1 cellular context compared by ENCODE assay signal in genomic region chr2:88350262-88350640, GRCh38.
TF ChIP-seq lines count a peak whose summit lies in the region.

No MANE protein-coding gene starts in this region.

TF ChIP-seq in GM23338, 12 proteins besides CTCF, POLR2A, EP300 and RAD21 (continued from another document):
- TF ChIP-seq ZNF462 (CRISPR knock-in tag; IDR thresholded peaks at IDR 0.05) = no peak
- no peak for TF ChIP-seq EZH2 (IDR thresholded peaks at IDR 0.05; ENCODE audit: low read depth, unreplicated experiment)
- no peak for TF ChIP-seq CREB1 (CRISPR knock-in tag; IDR thresholded peaks at IDR 0.05; ENCODE audit: low read depth)
- TF ChIP-seq NANOG (IDR thresholded peaks at IDR 0.05; ENCODE audit: borderline replicate concordance) = no peak
- no peak for TF ChIP-seq STAT1 (IDR thresholded peaks at IDR 0.05; ENCODE audit: unreplicated experiment)
- TF ChIP-seq ZNF114 (CRISPR knock-in tag; IDR thresholded peaks at IDR 0.05) = no peak
- TF ChIP-seq JUNB (IDR thresholded peaks at IDR 0.05; ENCODE audit: unreplicated experiment) = no peak
